17 cellular contexts compared by ENCODE assay signal in the genomic region with DNA sequence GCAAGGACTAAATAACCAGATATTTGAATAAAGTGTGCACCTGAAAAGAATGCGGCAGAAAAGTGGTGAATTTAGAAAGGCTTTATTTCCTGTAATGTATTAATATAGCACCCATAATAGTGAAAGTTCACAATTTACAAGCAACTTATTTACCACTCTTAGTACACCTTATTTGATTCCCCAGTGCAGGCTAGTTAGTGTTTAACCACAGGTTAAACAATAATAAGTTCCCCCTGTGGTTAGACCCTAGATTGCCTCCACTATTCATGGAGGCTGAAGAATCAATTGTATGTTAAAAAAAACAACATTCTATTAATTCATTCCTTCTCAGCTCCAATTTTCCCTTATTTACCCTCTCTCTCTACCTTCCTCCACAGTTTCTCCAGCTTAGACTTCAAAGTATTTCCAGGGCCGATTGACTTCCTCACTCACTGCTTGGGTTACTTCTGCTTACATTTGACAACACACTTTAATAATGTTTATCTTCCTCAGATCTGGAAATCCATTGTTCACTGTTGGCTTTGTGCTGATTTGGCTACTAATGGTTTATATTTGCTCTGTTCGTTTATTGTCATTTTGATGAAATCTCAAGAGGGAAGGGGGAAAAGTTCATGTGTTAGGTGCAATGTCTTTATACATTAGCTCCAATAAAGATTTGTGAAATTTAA.
DNase-seq lines count a peak whose midpoint lies in the region; ATAC-seq and TF ChIP-seq lines count a peak whose summit lies in the region.
"Had no signal": no experiment of that assay in that cellular context is flagged by ENCODE, and none has a peak within 500 bp of the region (broad histone marks: within the 10 kb centered on the region; RNA-seq: fewer than 3 reads in every experiment).

No MANE protein-coding gene starts in this region.

- H3K27ac ChIP-seq in VCaP (peak overlapping the region; percentile 68), Peyer's patch (no peak overlapping the region), uterus (no peak overlapping the region), thyroid gland (no peak overlapping the region), dorsolateral prefrontal cortex (no peak overlapping the region)
- H3K27ac ChIP-seq: adrenal gland, SJSA1, spleen had no signal

- H3K27me3 ChIP-seq in Peyer's patch, result no peaks in the 10 kb centered on the region
- H3K27me3 ChIP-seq in uterus, result no peaks in the 10 kb centered on the region
- H3K27me3 ChIP-seq in thyroid gland, result no peaks in the 10 kb centered on the region
- H3K27me3 ChIP-seq in dorsolateral prefrontal cortex, result peaks cover 0 to 8% (median 0%) of the 10 kb centered on the region in 45 donors
- H3K27me3 ChIP-seq: adrenal gland, SJSA1, spleen had no signal

- H3K4me1 ChIP-seq in Peyer's patch, result no peaks in the 10 kb centered on the region
- H3K4me1 ChIP-seq in uterus, result no peaks in the 10 kb centered on the region
- no peaks in the 10 kb centered on the region for H3K4me1 ChIP-seq in thyroid gland
- H3K4me1 ChIP-seq: adrenal gland, SJSA1, spleen had no signal

- no peaks in the 10 kb centered on the region for H3K36me3 ChIP-seq in Peyer's patch
- no peaks in the 10 kb centered on the region for H3K36me3 ChIP-seq in uterus
- no peaks in the 10 kb centered on the region for H3K36me3 ChIP-seq in thyroid gland
- H3K36me3 ChIP-seq: adrenal gland, SJSA1, spleen had no signal

- H3K4me3 ChIP-seq in Peyer's patch, result no peak overlapping the region
- no peak overlapping the region for H3K4me3 ChIP-seq in uterus
- H3K4me3 ChIP-seq in thyroid gland (replicated peaks in 1 of 3), result no peak overlapping the region
- H3K4me3 ChIP-seq in dorsolateral prefrontal cortex, result no peak overlapping the region
- H3K4me3 ChIP-seq: adrenal gland, mucosa of descending colon, SJSA1, spleen had no signal

- intact Hi-C loops in uterus (cut with DNase I; ENCODE audit: low total_unique reads) (no loop called here), thyroid gland (cut with DNase I) (no loop called here), dorsolateral prefrontal cortex (cut with DNase I) (no loop called here)

- 49 to 51% methylated on average over 3 of the region's 3 CpGs for WGBS in thyroid gland, 2 donors

- H3K9me3 ChIP-seq in Peyer's patch, result no peaks in the 10 kb centered on the region
- H3K9me3 ChIP-seq in uterus, result no peaks in the 10 kb centered on the region
- H3K9me3 ChIP-seq in thyroid gland, result no peaks in the 10 kb centered on the region
- H3K9me3 ChIP-seq: adrenal gland, mucosa of descending colon, SJSA1, spleen had no signal

- peak; percentile 97 for ATAC-seq in GM21423 (IDR thresholded peaks at IDR 0.05; ENCODE audit: unreplicated experiment)
- ATAC-seq in HG03196 (IDR thresholded peaks at IDR 0.05; ENCODE audit: unreplicated experiment), result peak; percentile 93
- ATAC-seq: mucosa of descending colon had no signal

- peak; percentile 76 for DNase-seq in DMS53 treated with DMSO at 0.1 percent for 48 hours (lab: John Stamatoyannopoulos, UW; ENCODE audit: unreplicated experiment)
- DNase-seq in Peyer's patch, result no peak
- DNase-seq in uterus, result no peak
- DNase-seq in thyroid gland, result no peak
- DNase-seq in dorsolateral prefrontal cortex, result no peak
- DNase-seq: activated CD4-positive, alpha-beta memory T cell treated with anti-CD3 and anti-CD28 coated beads for 36 hours; adrenal gland; erythroblast; glutamatergic neuron; MM.1S; mucosa of descending colon; NCI-H2171; spleen had no signal

- TF ChIP-seq CTCF in VCaP (conservative IDR thresholded peaks at IDR 0.05), result no peak
- no peak for TF ChIP-seq CTCF in Peyer's patch (IDR thresholded peaks at IDR 0.05)
- no peak for TF ChIP-seq CTCF in uterus (IDR thresholded peaks at IDR 0.05)
- no peak for TF ChIP-seq CTCF in thyroid gland (IDR thresholded peaks at IDR 0.05)
- TF ChIP-seq CTCF in dorsolateral prefrontal cortex (IDR thresholded peaks at IDR 0.05 in 54 of 56, conservative IDR thresholded peaks at IDR 0.05 in 2 of 56; ENCODE audit: low read depth in 1 of 56, partially characterized antibody in 56 of 56), result no peak

- TF ChIP-seq POLR2A in Peyer's patch (IDR thresholded peaks at IDR 0.05) (no peak), uterus (IDR thresholded peaks at IDR 0.05) (no peak), thyroid gland (IDR thresholded peaks at IDR 0.05) (no peak)
